In the genomic region with DNA sequence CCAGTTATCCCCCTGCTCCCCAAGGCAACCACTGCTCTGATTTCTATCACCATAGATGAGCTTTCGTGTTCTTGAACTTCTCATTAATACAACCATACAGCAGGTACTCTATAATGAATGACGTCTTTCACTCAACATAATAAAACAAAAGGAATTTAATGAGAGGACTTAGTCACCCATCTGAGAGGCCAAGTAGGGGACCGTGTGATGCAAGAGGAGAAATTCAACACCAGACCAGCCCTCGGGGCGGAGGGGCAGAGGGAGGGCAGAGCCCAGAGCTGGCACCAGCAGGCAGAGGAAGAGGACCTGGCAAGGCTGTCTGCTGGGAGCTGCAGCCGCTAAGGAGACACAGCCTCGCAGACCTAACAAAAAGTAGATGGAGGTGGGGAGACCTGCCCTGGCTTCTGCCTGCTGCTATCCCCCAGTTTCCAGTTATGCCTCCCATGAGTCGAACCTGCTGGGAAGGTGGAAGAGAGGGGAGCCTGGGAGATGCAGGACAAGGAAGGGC, we compare ENCODE assay signal across 9 cellular contexts. TPM values are rescaled to one million over a fixed set of nuclear protein-coding genes. Genes with fewer than 3 reads are reported as not detected.
DNase-seq lines count a peak whose midpoint lies in the region; ATAC-seq and TF ChIP-seq lines count a peak whose summit lies in the region.
"Had no signal": no experiment of that assay in that cellular context is flagged by ENCODE, and none has a peak within 500 bp of the region (broad histone marks: within the 10 kb centered on the region; RNA-seq: fewer than 3 reads in every experiment).

No MANE protein-coding gene starts in this region.

- DNase-seq in MG63 (peak; percentile 98), ascending aorta (ENCODE audit: low spot score in 2 of 2) (peak; percentile 68 to 94), islet precursor cell (peak; percentile 83), vagina (ENCODE audit: extremely low spot score in 2 of 2) (no peak), HUDEP-2 (lab: John Stamatoyannopoulos, UW; ENCODE audit: unreplicated experiment in 76 of 76) (no peak), OCI-LY7 (ENCODE audit: low spot score) (no peak)
- DNase-seq in activated naive CD4-positive, alpha-beta T cell treated with anti-CD3 and anti-CD28 coated beads, Interleukin-2, amount 50 U/mL, for 72 hours (ENCODE audit: low spot score in 2 of 2), result no peak
- DNase-seq: activated naive CD8-positive, alpha-beta T cell treated with anti-CD3 and anti-CD28 coated beads, Interleukin-2, amount 10 ng/mL, durations not matched to agents 7 days and 5 days had no signal

- H3K79me2 ChIP-seq in OCI-LY7 (ENCODE audit: insufficient read depth, low read depth, low read length), result no peaks in the 10 kb centered on the region

- peaks cover 14% of the 10 kb centered on the region for H3K9me3 ChIP-seq in MG63
- no peaks in the 10 kb centered on the region for H3K9me3 ChIP-seq in ascending aorta
- H3K9me3 ChIP-seq in vagina, result no peaks in the 10 kb centered on the region
- H3K9me3 ChIP-seq in OCI-LY7 (ENCODE audit: low read length), result no peaks in the 10 kb centered on the region

- peak overlapping the region; percentile 35 for H3K27ac ChIP-seq in C4-2B
- H3K27ac ChIP-seq in ascending aorta, result peak overlapping the region; percentile 61 to 72
- H3K27ac ChIP-seq in vagina, result peak overlapping the region; percentile 69
- H3K27ac ChIP-seq in OCI-LY7 (ENCODE audit: low read depth, low read length, poor library complexity, severe bottlenecking), result no peak overlapping the region

- TF ChIP-seq CTCF in C4-2B (conservative IDR thresholded peaks at IDR 0.05) (no peak), ascending aorta (IDR thresholded peaks at IDR 0.05) (no peak), vagina (IDR thresholded peaks at IDR 0.05) (no peak), OCI-LY7 (conservative IDR thresholded peaks at IDR 0.05; ENCODE audit: low read length) (no peak)

- H3K27me3 ChIP-seq in MG63, result no peaks in the 10 kb centered on the region
- H3K27me3 ChIP-seq in ascending aorta, result no peaks in the 10 kb centered on the region
- H3K27me3 ChIP-seq in vagina, result no peaks in the 10 kb centered on the region

- CTCF ChIA-PET in OCI-LY7 (lab: Charles Lee; ENCODE audit: unreplicated experiment), result no interaction called here

- no peak overlapping the region for H2AFZ ChIP-seq in OCI-LY7 (ENCODE audit: low read length)

- no peak for ATAC-seq in activated naive CD4-positive, alpha-beta T cell treated with anti-CD3 and anti-CD28 coated beads, Interleukin-2, amount 50 U/mL, for 72 hours

- H3K4me3 ChIP-seq in MG63 (no peak overlapping the region), ascending aorta (peak overlapping the region in 1 of 2 donors; percentile 6), vagina (no peak overlapping the region), OCI-LY7 (ENCODE audit: low read depth, low read length, poor library complexity, severe bottlenecking) (no peak overlapping the region)

- intact Hi-C loops in ascending aorta (cut with DNase I), result no loop called here
- intact Hi-C loops in vagina (cut with DNase I), result no loop called here
- intact Hi-C loops in OCI-LY7 (cut with micrococcal nuclease; ENCODE audit: unreplicated experiment), result no loop called here

- no peaks in the 10 kb centered on the region for H3K36me3 Mint-ChIP-seq in activated naive CD4-positive, alpha-beta T cell treated with anti-CD3 and anti-CD28 coated beads, Interleukin-2, amount 50 U/mL, for 72 hours
- H3K36me3 Mint-ChIP-seq: activated naive CD8-positive, alpha-beta T cell treated with anti-CD3 and anti-CD28 coated beads, Interleukin-2, amount 10 ng/mL, durations not matched to agents 7 days and 5 days had no signal

- H3K4me1 ChIP-seq in ascending aorta (peaks cover 11 to 33% of the 10 kb centered on the region in 2 donors), vagina (peaks cover 23% of the 10 kb centered on the region), OCI-LY7 (ENCODE audit: insufficient read depth, low read length, poor library complexity, severe bottlenecking) (no peaks in the 10 kb centered on the region)

- no peaks in the 10 kb centered on the region for H3K9me3 Mint-ChIP-seq in activated naive CD4-positive, alpha-beta T cell treated with anti-CD3 and anti-CD28 coated beads, Interleukin-2, amount 50 U/mL, for 72 hours
- H3K9me3 Mint-ChIP-seq: activated naive CD8-positive, alpha-beta T cell treated with anti-CD3 and anti-CD28 coated beads, Interleukin-2, amount 10 ng/mL, durations not matched to agents 7 days and 5 days had no signal

- TF ChIP-seq POLR2A in vagina (IDR thresholded peaks at IDR 0.05), result no peak

- H3K4me2 ChIP-seq in OCI-LY7 (ENCODE audit: low read length), result no peak overlapping the region

- no TSS peak for BruUV-seq in OCI-LY7 (replicated peaks; lab: Mats Ljungman, UMichigan)

- H3K36me3 ChIP-seq in MG63 (no peaks in the 10 kb centered on the region), ascending aorta (peaks cover 3 to 5% of the 10 kb centered on the region in 2 donors), vagina (no peaks in the 10 kb centered on the region), OCI-LY7 (ENCODE audit: insufficient read depth, low read length) (0 out of 2 replicates have a peak, but pooled peaks cover 4% of the 10 kb centered on the region)

- POLR2A ChIA-PET in OCI-LY7 (lab: Charles Lee), result no interaction called here

- H3K9me2 ChIP-seq in OCI-LY7 (ENCODE audit: insufficient read depth, low read length), result no peaks in the 10 kb centered on the region

- H3K27ac Mint-ChIP-seq in activated naive CD4-positive, alpha-beta T cell treated with anti-CD3 and anti-CD28 coated beads, Interleukin-2, amount 50 U/mL, for 72 hours, result no peak overlapping the region
- H3K27ac Mint-ChIP-seq: activated naive CD8-positive, alpha-beta T cell treated with anti-CD3 and anti-CD28 coated beads, Interleukin-2, amount 10 ng/mL, durations not matched to agents 7 days and 5 days had no signal

- no peaks in the 10 kb centered on the region for H4K20me1 ChIP-seq in OCI-LY7 (ENCODE audit: insufficient read depth, low read length)

RNA-seq across cellular contexts. Expression of a gene that starts 13.7 kb away (rescaled TPM):
- 0.07 TPM in 1 of 2 replicates, not detected in the other for total RNA-seq in MG63 (2014; rRNA removed; shearing (Covaris generic); ENCODE audit: low replicate concordance)
- total RNA-seq in ascending aorta, result 377 TPM
- total RNA-seq in vagina, result 134 TPM
- total RNA-seq in activated naive CD4-positive, alpha-beta T cell treated with anti-CD3 and anti-CD28 coated beads, Interleukin-2, amount 50 U/mL, for 72 hours, result not detected
- total RNA-seq in OCI-LY7 (2014; rRNA removed; shearing (Covaris generic)), result not detected in 2 replicates
- total RNA-seq in OCI-LY7 (2022), result not detected in 2 replicates
- total RNA-seq: activated naive CD8-positive, alpha-beta T cell treated with anti-CD3 and anti-CD28 coated beads, Interleukin-2, amount 10 ng/mL, durations not matched to agents 7 days and 5 days had no signal

RNA-seq across cellular contexts. Expression of a gene that starts 16.8 kb away (rescaled TPM):
- not detected in 2 replicates for total RNA-seq in MG63 (2014; rRNA removed; shearing (Covaris generic); ENCODE audit: low replicate concordance)
- total RNA-seq in ascending aorta (62.6 TPM), vagina (1.5 TPM), OCI-LY7 (2022) (not detected in 2 replicates)
- under 1 TPM; 0.09 to 0.37 TPM for total RNA-seq in activated naive CD4-positive, alpha-beta T cell treated with anti-CD3 and anti-CD28 coated beads, Interleukin-2, amount 50 U/mL, for 72 hours
- total RNA-seq in OCI-LY7 (2014; rRNA removed; shearing (Covaris generic)), result not detected in 2 replicates
- total RNA-seq: activated naive CD8-positive, alpha-beta T cell treated with anti-CD3 and anti-CD28 coated beads, Interleukin-2, amount 10 ng/mL, durations not matched to agents 7 days and 5 days had no signal

Comparison
In these comparisons a context has a peak if more than half of its experiments do, and no peak if none do; other contexts are left out.
1. DNase-seq: peak in MG63 (single experiment), ascending aorta (2 of 2) and islet precursor cell (single experiment); none in vagina (0 of 2), HUDEP-2 (0 of 76), activated naive CD4-positive, alpha-beta T cell treated with anti-CD3 and anti-CD28 coated beads, Interleukin-2, amount 50 U/mL, for 72 hours (0 of 2) and OCI-LY7 (single experiment).
2. RNA of a gene that starts 13.7 kb away (total RNA-seq): 377 TPM in ascending aorta (single experiment) and 134 TPM in vagina (single experiment); 0.07 TPM in MG63, not detected in activated naive CD4-positive, alpha-beta T cell treated with anti-CD3 and anti-CD28 coated beads, Interleukin-2, amount 50 U/mL, for 72 hours and not detected in OCI-LY7; every median in the first group is over 100 times any median in the second.
3. RNA of a gene that starts 16.8 kb away (total RNA-seq): 62.6 TPM in ascending aorta (single experiment); 1.5 TPM in vagina (single experiment), 0.09 to 0.37 TPM in activated naive CD4-positive, alpha-beta T cell treated with anti-CD3 and anti-CD28 coated beads, Interleukin-2, amount 50 U/mL, for 72 hours, not detected in MG63 and not detected in OCI-LY7; every median in the first group is over 10 times any median in the second.